Comparison of ENCODE assay signal across 8 cellular contexts in genomic region chr14:25375639-25376038, GRCh38.
"Had no signal": no experiment of that assay in that cellular context is flagged by ENCODE, and none has a peak within 500 bp of the region (broad histone marks: within the 10 kb centered on the region; RNA-seq: fewer than 3 reads in every experiment).

No MANE protein-coding gene starts in this region.

- DNase-seq: GDM1, GF-D8 had no signal

- FAIRE-seq: G401.6, GM12878, GM12891, GM12892, GM18507, GM19239 had no signal

- ATAC-seq: GM12878 had no signal

- H3K4me3 ChIP-seq: GM12878 had no signal
